Comparison of ENCODE assay signal across 21 cellular contexts in genomic region chr3:180619723-180620122, GRCh38. TPM values are rescaled to one million over a fixed set of nuclear protein-coding genes. Genes with fewer than 3 reads are reported as not detected.
A peak's percentile ranks its signal among the peaks of the same experiment; 100 is the strongest.
DNase-seq lines count a peak whose midpoint lies in the region; ATAC-seq, FAIRE-seq and TF ChIP-seq lines count a peak whose summit lies in the region.
"Had no signal": no experiment of that assay in that cellular context is flagged by ENCODE, and none has a peak within 500 bp of the region (broad histone marks: within the 10 kb centered on the region; RNA-seq: fewer than 3 reads in every experiment).

No MANE protein-coding gene starts in this region.

- H3K4me1 ChIP-seq in astrocyte (ENCODE audit: insufficient read depth, low read length) (no peaks in the 10 kb centered on the region), endothelial cell of umbilical vein (ENCODE audit: control insufficient read depth, extremely low read depth, insufficient read depth, low read length) (no peaks in the 10 kb centered on the region)
- H3K4me1 ChIP-seq: A549, BE2C had no signal

- DNase-seq in astrocyte (ENCODE audit: low read depth) (peak; percentile 53), astrocyte of the hippocampus (ENCODE audit: low read depth, low spot score) (peak; percentile 50), endothelial cell of umbilical vein (ENCODE audit: low read depth, low spot score) (peak; percentile 89), pulmonary artery endothelial cell (ENCODE audit: low read depth, low spot score) (peak; percentile 27), NCI-H748 treated with DMSO at 0.1 percent for 48 hours (lab: John Stamatoyannopoulos, UW) (no peak), NCI-H345 (lab: John Stamatoyannopoulos, UW) (no peak)
- DNase-seq: BE2C; CD4-positive, alpha-beta memory T cell; COR-L47; DMS153; DMS79 treated with DMSO at 0.1 percent for 48 hours; GDM1 had no signal

- TF ChIP-seq CTCF in astrocyte (IDR thresholded peaks at IDR 0.05; ENCODE audit: insufficient read depth, low read depth, low read length) (no peak), endothelial cell of umbilical vein (IDR thresholded peaks at IDR 0.05; ENCODE audit: extremely low read depth in 1 of 2, insufficient read depth in 1 of 2, low read depth in 1 of 2, low read length in 2 of 2) (no peak)

- dilution Hi-C loops in endothelial cell of umbilical vein (cut with MboI; ENCODE audit: extremely low pct_ligation_motif_present, low sequenced_read_pairs): no loop called here

- H3K9me3 ChIP-seq in astrocyte (ENCODE audit: insufficient read depth, low read depth, low read length) (no peaks in the 10 kb centered on the region), endothelial cell of umbilical vein (replicated peaks; ENCODE audit: control insufficient read depth, insufficient read depth, low read length) (no peaks in the 10 kb centered on the region)
- H3K9me3 ChIP-seq: A549, BE2C, HAP-1 had no signal

- H3K9ac ChIP-seq in astrocyte (ENCODE audit: low read length): no peak overlapping the region
- no peak overlapping the region for H3K9ac ChIP-seq in endothelial cell of umbilical vein (replicated peaks; ENCODE audit: extremely low read depth, insufficient read depth, low read length)

- H3K27ac Mint-ChIP-seq in astrocyte (ENCODE audit: unreplicated experiment): no peak overlapping the region

- H3K4me1 Mint-ChIP-seq in astrocyte (ENCODE audit: low read depth, unreplicated experiment): no peaks in the 10 kb centered on the region

- H3K36me3 Mint-ChIP-seq in astrocyte (ENCODE audit: low read depth, unreplicated experiment): no peaks in the 10 kb centered on the region

- H3K27me3 Mint-ChIP-seq in astrocyte (ENCODE audit: low read depth, unreplicated experiment): no peaks in the 10 kb centered on the region
- H3K27me3 Mint-ChIP-seq: CD4-positive, alpha-beta memory T cell had no signal

- TF ChIP-seq POLR2A in endothelial cell of umbilical vein (IDR thresholded peaks at IDR 0.05; ENCODE audit: low read depth, low read length): no peak

- no peaks in the 10 kb centered on the region for H3K27me3 ChIP-seq in astrocyte (ENCODE audit: insufficient read depth, low read length)
- no peaks in the 10 kb centered on the region for H3K27me3 ChIP-seq in endothelial cell of umbilical vein (ENCODE audit: control insufficient read depth in 2 of 2, insufficient read depth in 2 of 2, low read length in 2 of 2)
- H3K27me3 ChIP-seq: BE2C had no signal

- no peaks in the 10 kb centered on the region for H3K9me1 ChIP-seq in endothelial cell of umbilical vein (replicated peaks; ENCODE audit: control insufficient read depth, extremely low read depth, insufficient read depth, low read length)

- intact Hi-C loops in endothelial cell of umbilical vein (cut with micrococcal nuclease): no loop called here

- H3K9me3 Mint-ChIP-seq in astrocyte (ENCODE audit: unreplicated experiment): no peaks in the 10 kb centered on the region

- POLR2A ChIA-PET in endothelial cell of umbilical vein (lab: Charles Lee): no interaction called here

- H3K36me3 ChIP-seq in astrocyte (ENCODE audit: insufficient read depth, low read length): peaks cover 4% of the 10 kb centered on the region
- no peaks in the 10 kb centered on the region for H3K36me3 ChIP-seq in endothelial cell of umbilical vein (ENCODE audit: control insufficient read depth in 2 of 2, extremely low read depth in 1 of 2, insufficient read depth in 2 of 2, low read length in 2 of 2)
- H3K36me3 ChIP-seq: BE2C, HAP-1 had no signal

- H3K4me3 ChIP-seq in astrocyte (ENCODE audit: insufficient read depth, low read depth, low read length): no peak overlapping the region
- H3K4me3 ChIP-seq in endothelial cell of umbilical vein (replicated peaks in 1 of 3; ENCODE audit: insufficient read depth in 1 of 3, low read depth in 1 of 3, low read length in 3 of 3): no peak overlapping the region
- H3K4me3 ChIP-seq: A549, HAP-1 had no signal

- CTCF ChIA-PET in endothelial cell of umbilical vein (lab: Charles Lee): interaction anchor here (1.3 kb wide), 1 partner anchor 11 kb away, joined by 3 read pairs; no protein-coding TSS in a partner anchor

- H2AFZ ChIP-seq in astrocyte (ENCODE audit: low read depth, low read length): no peak overlapping the region
- no peak overlapping the region for H2AFZ ChIP-seq in endothelial cell of umbilical vein (ENCODE audit: low read depth, low read length)

- FAIRE-seq in astrocyte (lab: Jason Lieb, UNC) (no peak), endothelial cell of umbilical vein (lab: Jason Lieb, UNC) (no peak)
- FAIRE-seq: A549, D721Med, GM12892, GM19239, H1 had no signal

- no peak overlapping the region for H3K4me2 ChIP-seq in astrocyte (ENCODE audit: low read length)
- H3K4me2 ChIP-seq in endothelial cell of umbilical vein (ENCODE audit: insufficient read depth, low read length): no peak overlapping the region
- H3K4me2 ChIP-seq: A549 had no signal

- no peak overlapping the region for H3K4me3 Mint-ChIP-seq in astrocyte (ENCODE audit: unreplicated experiment)
- H3K4me3 Mint-ChIP-seq: CD4-positive, alpha-beta memory T cell had no signal

- ATAC-seq in GM19452 (IDR thresholded peaks at IDR 0.05; ENCODE audit: unreplicated experiment): no peak
- ATAC-seq: A549 had no signal

- H3K79me2 ChIP-seq in astrocyte (ENCODE audit: insufficient read depth, low read length) (peaks cover 2% of the 10 kb centered on the region), endothelial cell of umbilical vein (ENCODE audit: control insufficient read depth, insufficient read depth, low read length) (no peaks in the 10 kb centered on the region)

- no peaks in the 10 kb centered on the region for H4K20me1 ChIP-seq in astrocyte (ENCODE audit: insufficient read depth, low read length)
- no peaks in the 10 kb centered on the region for H4K20me1 ChIP-seq in endothelial cell of umbilical vein (replicated peaks; ENCODE audit: control insufficient read depth, extremely low read depth, insufficient read depth, low read length)

- H3K27ac ChIP-seq in astrocyte (ENCODE audit: low read depth, low read length) (no peak overlapping the region), endothelial cell of umbilical vein (ENCODE audit: insufficient read depth, low read depth, low read length) (no peak overlapping the region)
- H3K27ac ChIP-seq: A549, C4-2B had no signal

- BruUV-seq in endothelial cell of umbilical vein (replicated peaks; lab: Mats Ljungman, UMichigan): no TSS peak

TF ChIP-seq in endothelial cell of umbilical vein, 7 proteins besides CTCF, POLR2A, EP300 and RAD21:
- TF ChIP-seq MAX (IDR thresholded peaks at IDR 0.05; ENCODE audit: insufficient read depth, insufficient read length): no peak
- no peak for TF ChIP-seq FOS (IDR thresholded peaks at IDR 0.05; ENCODE audit: borderline replicate concordance, insufficient read depth, low read length)
- no peak for TF ChIP-seq MYC (IDR thresholded peaks at IDR 0.05; ENCODE audit: low read depth, low read length)
- TF ChIP-seq JUN (IDR thresholded peaks at IDR 0.05; ENCODE audit: borderline replicate concordance, insufficient read depth, insufficient read length, low read depth): no peak
- no peak for TF ChIP-seq GATA2 (IDR thresholded peaks at IDR 0.05; ENCODE audit: insufficient read depth, insufficient read length, low read depth, low read length)
- TF ChIP-seq EZH2 (IDR thresholded peaks at IDR 0.05; ENCODE audit: borderline replicate concordance, low read depth, low read length, severe bottlenecking): no peak
- no peak for TF ChIP-seq POLR2AphosphoS5 (IDR thresholded peaks at IDR 0.05; ENCODE audit: insufficient read depth, low read depth, low read length)
TF ChIP-seq in endothelial cell of umbilical vein: peak in this region for 0.

RNA-seq across cellular contexts. Expression of gene TTC14, which starts 17.8 kb away (rescaled TPM):
- 42.4 and 42.5 TPM in 2 replicates for total RNA-seq in astrocyte
- total RNA-seq in endothelial cell of umbilical vein: 33.6 and 34.8 TPM in 2 replicates
- 7.9 and 14.5 TPM in 2 replicates for polyA plus RNA-seq in endothelial cell of umbilical vein
- polyA plus RNA-seq in endothelial cell of umbilical vein (2011; cell fraction: cytosol; rRNA removed): 5.4 and 8.0 TPM in 2 replicates
- polyA plus RNA-seq in endothelial cell of umbilical vein (2011; cell fraction: nucleus; rRNA removed): 65.7 and 89.3 TPM in 2 replicates
- polyA plus RNA-seq in endothelial cell of umbilical vein (2012): 14.9 and 18.3 TPM in 2 replicates
- polyA minus RNA-seq in endothelial cell of umbilical vein: 39.9 and 42.7 TPM in 2 replicates
- 3.6 TPM for polyA minus RNA-seq in endothelial cell of umbilical vein (2011; cell fraction: cytosol; rRNA and poly(A)+ RNA removed)
- polyA minus RNA-seq in endothelial cell of umbilical vein (2011; cell fraction: nucleus; rRNA and poly(A)+ RNA removed): 140 and 154 TPM in 2 replicates
- total RNA-seq in pulmonary artery endothelial cell: 38.3 and 48.4 TPM in 2 replicates

RNA-seq across cellular contexts. Expression of gene CCDC39, which starts 59.6 kb away (rescaled TPM):
- not detected in 2 replicates for total RNA-seq in astrocyte
- not detected in 2 replicates for total RNA-seq in endothelial cell of umbilical vein
- polyA plus RNA-seq in endothelial cell of umbilical vein: not detected in 2 replicates
- polyA plus RNA-seq in endothelial cell of umbilical vein (2011; cell fraction: cytosol; rRNA removed): not detected in 2 replicates
- polyA plus RNA-seq in endothelial cell of umbilical vein (2011; cell fraction: nucleus; rRNA removed): not detected in 2 replicates
- polyA plus RNA-seq in endothelial cell of umbilical vein (2012): not detected in 2 replicates
- polyA minus RNA-seq in endothelial cell of umbilical vein: not detected in 2 replicates
- not detected for polyA minus RNA-seq in endothelial cell of umbilical vein (2011; cell fraction: cytosol; rRNA and poly(A)+ RNA removed)
- not detected in 2 replicates for polyA minus RNA-seq in endothelial cell of umbilical vein (2011; cell fraction: nucleus; rRNA and poly(A)+ RNA removed)
- not detected in 2 replicates for total RNA-seq in pulmonary artery endothelial cell
- polyA plus RNA-seq: A549; AG04450; CD4-positive, alpha-beta memory T cell had no signal

Comparison
In these comparisons a context has a peak if more than half of its experiments do, and no peak if none do; other contexts are left out.
1. DNase-seq: peak in astrocyte (single experiment), astrocyte of the hippocampus (single experiment), endothelial cell of umbilical vein (single experiment) and pulmonary artery endothelial cell (single experiment); none in NCI-H748 treated with DMSO at 0.1 percent for 48 hours (single experiment) and NCI-H345 (single experiment).